In the genomic region with DNA sequence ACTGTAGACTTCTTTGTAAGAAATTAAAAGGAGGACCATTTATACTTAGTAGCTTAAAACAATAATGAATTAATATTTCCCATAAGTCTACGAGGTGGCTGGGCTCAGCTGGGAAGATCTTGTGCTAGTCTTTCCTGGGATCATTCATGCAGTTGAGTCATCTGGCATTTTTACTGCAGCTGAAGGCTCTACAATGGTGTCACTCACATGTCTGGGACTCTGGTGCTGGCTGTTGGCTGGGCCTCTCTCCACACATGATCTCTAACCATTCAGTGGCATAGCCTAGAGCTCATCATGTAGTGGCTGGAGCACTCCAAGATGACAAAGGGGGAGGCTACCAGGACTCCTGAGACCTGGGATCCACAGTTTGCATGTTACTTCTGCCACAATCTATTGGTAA, we compare ENCODE assay signal across 12 cellular contexts.
"Had no signal": no experiment of that assay in that cellular context is flagged by ENCODE, and none has a peak within 500 bp of the region (broad histone marks: within the 10 kb centered on the region; RNA-seq: fewer than 3 reads in every experiment).

No MANE protein-coding gene starts in this region.

- H3K27ac ChIP-seq: epithelial cell of prostate, gastroesophageal sphincter, parathyroid adenoma, thoracic aorta had no signal

- H3K36me3 ChIP-seq: thoracic aorta had no signal

- ATAC-seq: effector memory CD8-positive, alpha-beta T cell; gastroesophageal sphincter; left colon; stimulated activated naive B cell treated with anti-CD40 and anti-IgM and Interleukin-4, amounts not matched to agents 10 μg/mL and 1 μg/mL and 100 μg/mL, for 72 hours had no signal

- H3K4me3 ChIP-seq: gastroesophageal sphincter, thoracic aorta, upper lobe of left lung had no signal

- DNase-seq: activated CD4-positive, alpha-beta T cell treated with anti-CD3 and anti-CD28 coated beads, Interleukin-2, amount 50 U/mL, for 48 hours; activated gamma-delta T cell treated with Interleukin-2 at 50 U/mL for 16 hours; effector memory CD8-positive, alpha-beta T cell; left colon; midbrain; stimulated activated naive B cell treated with anti-CD40 and anti-IgM and Interleukin-4, amounts not matched to agents 10 μg/mL and 1 μg/mL and 100 μg/mL, for 72 hours; T-helper 2 cell; upper lobe of left lung had no signal

- H3K9me3 ChIP-seq: gastroesophageal sphincter had no signal
